ENCODE assay signal across 8 cellular contexts in the genomic region with DNA sequence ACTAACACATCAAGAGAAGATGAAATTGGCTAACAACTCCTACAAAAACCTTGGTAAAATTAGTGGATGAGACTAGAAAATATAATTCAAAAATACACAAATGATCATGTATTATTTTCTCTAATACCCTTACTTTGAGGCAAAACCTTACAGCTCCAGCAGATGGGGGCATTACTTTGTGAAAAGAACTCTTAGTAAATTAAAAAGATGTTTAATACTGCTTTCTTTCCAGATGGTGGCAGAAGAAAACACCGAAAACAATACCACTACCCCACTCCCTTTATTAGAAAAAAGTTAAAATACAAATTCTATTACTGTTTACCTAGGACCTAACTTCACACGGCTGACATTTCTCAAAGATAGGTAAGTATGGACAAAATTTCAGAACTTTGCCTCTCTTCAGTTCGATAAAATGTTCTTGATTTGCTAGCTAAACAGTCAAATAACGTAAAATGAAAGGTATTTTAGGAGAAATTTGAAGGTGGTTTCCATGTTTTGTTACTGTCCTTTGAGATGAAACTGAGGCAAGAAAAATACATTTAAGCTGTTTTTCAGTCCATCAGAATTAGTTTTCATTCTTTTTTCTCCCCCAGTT. TPM values are rescaled to one million over a fixed set of nuclear protein-coding genes. Genes with fewer than 3 reads are reported as not detected.
DNase-seq lines count a peak whose midpoint lies in the region; ATAC-seq lines count a peak whose summit lies in the region.

No MANE protein-coding gene starts in this region.

- DNase-seq in Caki2 (ENCODE audit: low read depth) (peak; percentile 43), NCI-H460 (ENCODE audit: extremely low read depth, low read depth) (peak; percentile 54), brain pericyte (ENCODE audit: low read depth, low spot score) (peak; percentile 11), kidney glomerular epithelial cell (lab: John Stamatoyannopoulos, UW) (peak; percentile 72), GOT3 (lab: John Stamatoyannopoulos, UW) (no peak), mesenteric fat pad (ENCODE audit: low spot score) (no peak)

- in situ Hi-C loops in Caki2 (cut with HindIII; ENCODE audit: low pct_unique_long_range_greater_than_20kb, low sequenced_read_pairs): no loop called here

- peak; percentile 90 for ATAC-seq in GM18517 (IDR thresholded peaks at IDR 0.05; ENCODE audit: unreplicated experiment)
- peak; percentile 76 for ATAC-seq in HG03045 (IDR thresholded peaks at IDR 0.05; ENCODE audit: unreplicated experiment)

RNA-seq across cellular contexts. Expression of a gene that starts 30.6 kb away (rescaled TPM):
- total RNA-seq in Caki2 (2014; rRNA removed; shearing (Covaris generic); ENCODE audit: low replicate concordance): 17.6 and 28.8 TPM in 2 replicates
- total RNA-seq in NCI-H460 (2014; rRNA removed; shearing (Covaris generic)): 68.8 and 84.6 TPM in 2 replicates
- 57.3 and 103 TPM in 2 replicates for polyA plus RNA-seq in NCI-H460 (2014; cell fraction: nucleus; rRNA removed)
- total RNA-seq in mesenteric fat pad: 30.8 TPM

RNA-seq across cellular contexts. Expression of a gene that starts 31.0 kb away (rescaled TPM):
- 3.1 and 6.4 TPM in 2 replicates for total RNA-seq in Caki2 (2014; rRNA removed; shearing (Covaris generic); ENCODE audit: low replicate concordance)
- 17.4 and 25.1 TPM in 2 replicates for total RNA-seq in NCI-H460 (2014; rRNA removed; shearing (Covaris generic))
- polyA plus RNA-seq in NCI-H460 (2014; cell fraction: nucleus; rRNA removed): 3.8 and 9.4 TPM in 2 replicates
- total RNA-seq in mesenteric fat pad: 28.1 TPM

Comparison
In these comparisons a context has a peak if more than half of its experiments do, and no peak if none do; other contexts are left out.
1. DNase-seq: peak in Caki2 (single experiment), NCI-H460 (single experiment), brain pericyte (single experiment) and kidney glomerular epithelial cell (single experiment); none in GOT3 (single experiment) and mesenteric fat pad (single experiment).